9 cellular contexts compared by ENCODE assay signal in genomic region chr12:6553051-6553868, GRCh38. TPM values are rescaled to one million over a fixed set of nuclear protein-coding genes. Genes with fewer than 3 reads are reported as not detected.
DNase-seq lines count a peak whose midpoint lies in the region; ATAC-seq and TF ChIP-seq lines count a peak whose summit lies in the region.
"Had no signal": no experiment of that assay in that cellular context is flagged by ENCODE, and none has a peak within 500 bp of the region (broad histone marks: within the 10 kb centered on the region; RNA-seq: fewer than 3 reads in every experiment).

No MANE protein-coding gene starts in this region.

- H3K36me3 ChIP-seq in GM23248 (ENCODE audit: low read depth): peaks cover 5% of the 10 kb centered on the region

- H3K4me1 Mint-ChIP-seq in stimulated activated effector memory CD8-positive, alpha-beta T cell treated with anti-CD3 and anti-CD28 coated beads, Interleukin-12 subunit alpha, Interleukin-12 subunit beta, amount 100 ng/mL, for 72 hours: peaks cover 56% of the 10 kb centered on the region

- H3K9me2 ChIP-seq in GM23248 (ENCODE audit: insufficient read depth): no peaks in the 10 kb centered on the region

- H3K27ac Mint-ChIP-seq in stimulated activated effector memory CD8-positive, alpha-beta T cell treated with anti-CD3 and anti-CD28 coated beads, Interleukin-12 subunit alpha, Interleukin-12 subunit beta, amount 100 ng/mL, for 72 hours: peak overlapping the region; percentile 79

- no peaks in the 10 kb centered on the region for H4K20me1 ChIP-seq in GM23248 (ENCODE audit: insufficient read depth)

- no peak overlapping the region for H2AFZ ChIP-seq in GM23248

- peak overlapping the region; percentile 96 for H3K27ac ChIP-seq in GM23248
- peak overlapping the region; percentile 47 for H3K27ac ChIP-seq in VCaP

- peaks cover 57% of the 10 kb centered on the region for H3K36me3 Mint-ChIP-seq in stimulated activated effector memory CD8-positive, alpha-beta T cell treated with anti-CD3 and anti-CD28 coated beads, Interleukin-12 subunit alpha, Interleukin-12 subunit beta, amount 100 ng/mL, for 72 hours

- peak overlapping the region; percentile 89 for H3K4me3 ChIP-seq in GM23248

- H3K79me2 ChIP-seq in GM23248 (ENCODE audit: insufficient read depth): peaks cover 68% of the 10 kb centered on the region

- no peaks in the 10 kb centered on the region for H3K9me3 Mint-ChIP-seq in stimulated activated effector memory CD8-positive, alpha-beta T cell treated with anti-CD3 and anti-CD28 coated beads, Interleukin-12 subunit alpha, Interleukin-12 subunit beta, amount 100 ng/mL, for 72 hours
- H3K9me3 Mint-ChIP-seq: naive B cell had no signal

- DNase-seq in GM23248: peak; percentile 97
- peak; percentile 71 for DNase-seq in glomerular visceral epithelial cell (ENCODE audit: extremely low spot score)
- DNase-seq in stimulated activated effector memory CD8-positive, alpha-beta T cell treated with anti-CD3 and anti-CD28 coated beads, Interleukin-12 subunit alpha, Interleukin-12 subunit beta, amount 100 ng/mL, for 72 hours (ENCODE audit: low spot score in 2 of 2): no peak
- DNase-seq in GM13976 (ENCODE audit: low spot score): no peak
- no peak for DNase-seq in activated CD8-positive, alpha-beta memory T cell treated with anti-CD3 and anti-CD28 coated beads, Interleukin-2, amount 50 U/mL, for 48 hours
- DNase-seq in GOT3 (lab: John Stamatoyannopoulos, UW): no peak

- H3K9ac ChIP-seq in GM23248: peak overlapping the region; percentile 89

- H3K9me3 ChIP-seq in GM23248 (ENCODE audit: low read depth): no peaks in the 10 kb centered on the region

- in situ Hi-C loops in GM23248 (cut with MboI) (no loop called here), GM13976 (cut with MboI; ENCODE audit: low sequenced_read_pairs, unreplicated experiment) (no loop called here)

- H3K27me3 ChIP-seq in GM23248 (replicated peaks; ENCODE audit: insufficient read depth): no peaks in the 10 kb centered on the region

- WGBS in GM23248 (ENCODE audit: low coverage in 1 of 2, low lambda C conversion rate in 2 of 2, missing lambda C conversion rate in 2 of 2), 2 experiments: 11 to 14% methylated on average over 15 of the region's 15 CpGs

- peaks cover 65% of the 10 kb centered on the region for H3F3A ChIP-seq in GM23248 (ENCODE audit: insufficient read depth)

- TF ChIP-seq CTCF in VCaP (conservative IDR thresholded peaks at IDR 0.05) (no peak), GM13976 (IDR thresholded peaks at IDR 0.05; ENCODE audit: borderline replicate concordance, control extremely low read depth, extremely low read depth, insufficient read depth, missing control alignments) (no peak)

- no peak for ATAC-seq in stimulated activated effector memory CD8-positive, alpha-beta T cell treated with anti-CD3 and anti-CD28 coated beads, Interleukin-12 subunit alpha, Interleukin-12 subunit beta, amount 100 ng/mL, for 72 hours
- no peak for ATAC-seq in HG03196 (IDR thresholded peaks at IDR 0.05; ENCODE audit: unreplicated experiment)

- H3K4me2 ChIP-seq in GM23248 (ENCODE audit: unreplicated experiment): peak overlapping the region; percentile 100

- peaks cover 62% of the 10 kb centered on the region for H3K4me1 ChIP-seq in GM23248 (ENCODE audit: insufficient read depth)

- H3K4me3 Mint-ChIP-seq in stimulated activated effector memory CD8-positive, alpha-beta T cell treated with anti-CD3 and anti-CD28 coated beads, Interleukin-12 subunit alpha, Interleukin-12 subunit beta, amount 100 ng/mL, for 72 hours: peak overlapping the region; percentile 84

RNA-seq across cellular contexts. Expression of gene IFFO1, which starts 2.6 kb away (rescaled TPM):
- total RNA-seq in GM23248 (2014; rRNA removed; shearing (Covaris generic)): 18.0 and 19.7 TPM in 2 replicates
- polyA plus RNA-seq in GM23248 (2016; fragmentation: Nextera tagmentation; extraction: Ambion mirVana): 14.5 and 19.2 TPM in 2 replicates

RNA-seq across cellular contexts. Expression of gene NOP2, which starts 14.8 kb away (rescaled TPM):
- total RNA-seq in GM23248 (2014; rRNA removed; shearing (Covaris generic)): 44.3 TPM in 2 replicates
- polyA plus RNA-seq in GM23248 (2016; fragmentation: Nextera tagmentation; extraction: Ambion mirVana): 27.0 and 31.8 TPM in 2 replicates

RNA-seq across cellular contexts. Expression of gene GAPDH, which starts 18.9 kb away (rescaled TPM):
- 6,196 and 7,726 TPM in 2 replicates for total RNA-seq in GM23248 (2014; rRNA removed; shearing (Covaris generic))
- polyA plus RNA-seq in GM23248 (2016; fragmentation: Nextera tagmentation; extraction: Ambion mirVana): 7,868 and 8,138 TPM in 2 replicates

RNA-seq across cellular contexts. Expression of gene CHD4, which starts 53.9 kb away (rescaled TPM):
- total RNA-seq in GM23248 (2014; rRNA removed; shearing (Covaris generic)): 148 and 171 TPM in 2 replicates
- 61.5 and 72.1 TPM in 2 replicates for polyA plus RNA-seq in GM23248 (2016; fragmentation: Nextera tagmentation; extraction: Ambion mirVana)

RNA-seq across cellular contexts. Expression of gene NCAPD2, which starts 59.4 kb away (rescaled TPM):
- total RNA-seq in GM23248 (2014; rRNA removed; shearing (Covaris generic)): 26.3 and 46.8 TPM in 2 replicates
- polyA plus RNA-seq in GM23248 (2016; fragmentation: Nextera tagmentation; extraction: Ambion mirVana): 15.5 and 17.6 TPM in 2 replicates

Comparison
In these comparisons a context has a peak if more than half of its experiments do, and no peak if none do; other contexts are left out.
1. DNase-seq: peak in GM23248 (single experiment) and glomerular visceral epithelial cell (single experiment); none in stimulated activated effector memory CD8-positive, alpha-beta T cell treated with anti-CD3 and anti-CD28 coated beads, Interleukin-12 subunit alpha, Interleukin-12 subunit beta, amount 100 ng/mL, for 72 hours (0 of 2), GM13976 (single experiment), activated CD8-positive, alpha-beta memory T cell treated with anti-CD3 and anti-CD28 coated beads, Interleukin-2, amount 50 U/mL, for 48 hours (single experiment) and GOT3 (single experiment).